ENCODE assay signal across 1 cellular context in genomic region chr6:145963216-145964068, GRCh38.
A peak's percentile ranks its signal among the peaks of the same experiment; 100 is the strongest.
TF ChIP-seq lines count a peak whose summit lies in the region.

No MANE protein-coding gene starts in this region.

TF ChIP-seq in K562, 482 proteins besides CTCF, POLR2A, EP300 and RAD21 (continued from another document and continues in another):
- TF ChIP-seq, protein P1, sequence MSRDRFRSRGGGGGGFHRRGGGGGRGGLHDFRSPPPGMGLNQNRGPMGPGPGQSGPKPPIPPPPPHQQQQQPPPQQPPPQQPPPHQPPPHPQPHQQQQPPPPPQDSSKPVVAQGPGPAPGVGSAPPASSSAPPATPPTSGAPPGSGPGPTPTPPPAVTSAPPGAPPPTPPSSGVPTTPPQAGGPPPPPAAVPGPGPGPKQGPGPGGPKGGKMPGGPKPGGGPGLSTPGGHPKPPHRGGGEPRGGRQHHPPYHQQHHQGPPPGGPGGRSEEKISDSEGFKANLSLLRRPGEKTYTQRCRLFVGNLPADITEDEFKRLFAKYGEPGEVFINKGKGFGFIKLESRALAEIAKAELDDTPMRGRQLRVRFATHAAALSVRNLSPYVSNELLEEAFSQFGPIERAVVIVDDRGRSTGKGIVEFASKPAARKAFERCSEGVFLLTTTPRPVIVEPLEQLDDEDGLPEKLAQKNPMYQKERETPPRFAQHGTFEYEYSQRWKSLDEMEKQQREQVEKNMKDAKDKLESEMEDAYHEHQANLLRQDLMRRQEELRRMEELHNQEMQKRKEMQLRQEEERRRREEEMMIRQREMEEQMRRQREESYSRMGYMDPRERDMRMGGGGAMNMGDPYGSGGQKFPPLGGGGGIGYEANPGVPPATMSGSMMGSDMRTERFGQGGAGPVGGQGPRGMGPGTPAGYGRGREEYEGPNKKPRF (IDR thresholded peaks at IDR 0.05; ENCODE audit: low read depth, low read length) = no peak
- TF ChIP-seq, protein P2, sequence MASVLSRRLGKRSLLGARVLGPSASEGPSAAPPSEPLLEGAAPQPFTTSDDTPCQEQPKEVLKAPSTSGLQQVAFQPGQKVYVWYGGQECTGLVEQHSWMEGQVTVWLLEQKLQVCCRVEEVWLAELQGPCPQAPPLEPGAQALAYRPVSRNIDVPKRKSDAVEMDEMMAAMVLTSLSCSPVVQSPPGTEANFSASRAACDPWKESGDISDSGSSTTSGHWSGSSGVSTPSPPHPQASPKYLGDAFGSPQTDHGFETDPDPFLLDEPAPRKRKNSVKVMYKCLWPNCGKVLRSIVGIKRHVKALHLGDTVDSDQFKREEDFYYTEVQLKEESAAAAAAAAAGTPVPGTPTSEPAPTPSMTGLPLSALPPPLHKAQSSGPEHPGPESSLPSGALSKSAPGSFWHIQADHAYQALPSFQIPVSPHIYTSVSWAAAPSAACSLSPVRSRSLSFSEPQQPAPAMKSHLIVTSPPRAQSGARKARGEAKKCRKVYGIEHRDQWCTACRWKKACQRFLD (CRISPR knock-in tag; IDR thresholded peaks at IDR 0.05) = 0 out of 2 replicates have a peak, but pooled peaks have one; percentile 34
- TF ChIP-seq, protein P3, sequence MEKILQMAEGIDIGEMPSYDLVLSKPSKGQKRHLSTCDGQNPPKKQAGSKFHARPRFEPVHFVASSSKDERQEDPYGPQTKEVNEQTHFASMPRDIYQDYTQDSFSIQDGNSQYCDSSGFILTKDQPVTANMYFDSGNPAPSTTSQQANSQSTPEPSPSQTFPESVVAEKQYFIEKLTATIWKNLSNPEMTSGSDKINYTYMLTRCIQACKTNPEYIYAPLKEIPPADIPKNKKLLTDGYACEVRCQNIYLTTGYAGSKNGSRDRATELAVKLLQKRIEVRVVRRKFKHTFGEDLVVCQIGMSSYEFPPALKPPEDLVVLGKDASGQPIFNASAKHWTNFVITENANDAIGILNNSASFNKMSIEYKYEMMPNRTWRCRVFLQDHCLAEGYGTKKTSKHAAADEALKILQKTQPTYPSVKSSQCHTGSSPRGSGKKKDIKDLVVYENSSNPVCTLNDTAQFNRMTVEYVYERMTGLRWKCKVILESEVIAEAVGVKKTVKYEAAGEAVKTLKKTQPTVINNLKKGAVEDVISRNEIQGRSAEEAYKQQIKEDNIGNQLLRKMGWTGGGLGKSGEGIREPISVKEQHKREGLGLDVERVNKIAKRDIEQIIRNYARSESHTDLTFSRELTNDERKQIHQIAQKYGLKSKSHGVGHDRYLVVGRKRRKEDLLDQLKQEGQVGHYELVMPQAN (IDR thresholded peaks at IDR 0.05; ENCODE audit: borderline replicate concordance) = 0 out of 2 replicates have a peak, but pooled peaks have one; percentile 17
- peak; percentile 37 for TF ChIP-seq KDM5B (IDR thresholded peaks at IDR 0.05; ENCODE audit: insufficient replicate concordance, low read depth, low read length)
- TF ChIP-seq ZNF830 (CRISPR knock-in tag; IDR thresholded peaks at IDR 0.05) = no peak
- peak in 1 of 2 experiments; percentile 23; a peak in 1 of 3 replicates for TF ChIP-seq CBX3 (IDR thresholded peaks at IDR 0.05; ENCODE audit: borderline replicate concordance in 1 of 2, low read length in 2 of 2)
- peak; percentile 39; the same call in 1 of the 2 replicates for TF ChIP-seq GABPB1 (CRISPR knock-in tag; IDR thresholded peaks at IDR 0.05)
- TF ChIP-seq, protein P4, sequence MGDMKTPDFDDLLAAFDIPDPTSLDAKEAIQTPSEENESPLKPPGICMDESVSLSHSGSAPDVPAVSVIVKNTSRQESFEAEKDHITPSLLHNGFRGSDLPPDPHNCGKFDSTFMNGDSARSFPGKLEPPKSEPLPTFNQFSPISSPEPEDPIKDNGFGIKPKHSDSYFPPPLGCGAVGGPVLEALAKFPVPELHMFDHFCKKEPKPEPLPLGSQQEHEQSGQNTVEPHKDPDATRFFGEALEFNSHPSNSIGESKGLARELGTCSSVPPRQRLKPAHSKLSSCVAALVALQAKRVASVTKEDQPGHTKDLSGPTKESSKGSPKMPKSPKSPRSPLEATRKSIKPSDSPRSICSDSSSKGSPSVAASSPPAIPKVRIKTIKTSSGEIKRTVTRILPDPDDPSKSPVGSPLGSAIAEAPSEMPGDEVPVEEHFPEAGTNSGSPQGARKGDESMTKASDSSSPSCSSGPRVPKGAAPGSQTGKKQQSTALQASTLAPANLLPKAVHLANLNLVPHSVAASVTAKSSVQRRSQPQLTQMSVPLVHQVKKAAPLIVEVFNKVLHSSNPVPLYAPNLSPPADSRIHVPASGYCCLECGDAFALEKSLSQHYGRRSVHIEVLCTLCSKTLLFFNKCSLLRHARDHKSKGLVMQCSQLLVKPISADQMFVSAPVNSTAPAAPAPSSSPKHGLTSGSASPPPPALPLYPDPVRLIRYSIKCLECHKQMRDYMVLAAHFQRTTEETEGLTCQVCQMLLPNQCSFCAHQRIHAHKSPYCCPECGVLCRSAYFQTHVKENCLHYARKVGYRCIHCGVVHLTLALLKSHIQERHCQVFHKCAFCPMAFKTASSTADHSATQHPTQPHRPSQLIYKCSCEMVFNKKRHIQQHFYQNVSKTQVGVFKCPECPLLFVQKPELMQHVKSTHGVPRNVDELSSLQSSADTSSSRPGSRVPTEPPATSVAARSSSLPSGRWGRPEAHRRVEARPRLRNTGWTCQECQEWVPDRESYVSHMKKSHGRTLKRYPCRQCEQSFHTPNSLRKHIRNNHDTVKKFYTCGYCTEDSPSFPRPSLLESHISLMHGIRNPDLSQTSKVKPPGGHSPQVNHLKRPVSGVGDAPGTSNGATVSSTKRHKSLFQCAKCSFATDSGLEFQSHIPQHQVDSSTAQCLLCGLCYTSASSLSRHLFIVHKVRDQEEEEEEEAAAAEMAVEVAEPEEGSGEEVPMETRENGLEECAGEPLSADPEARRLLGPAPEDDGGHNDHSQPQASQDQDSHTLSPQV (IDR thresholded peaks at IDR 0.05) = peak; percentile 22; the same call in 1 of the 2 replicates
- peak in 1 of 2 experiments; percentile 41; a peak in 1 of 4 replicates for TF ChIP-seq TEAD1 (CRISPR knock-in tag; IDR thresholded peaks at IDR 0.05)
- no peak for TF ChIP-seq SMARCA5 (IDR thresholded peaks at IDR 0.05)
- peak; percentile 73 for TF ChIP-seq L3MBTL2 (IDR thresholded peaks at IDR 0.05)
- no peak for TF ChIP-seq PHTF2 (CRISPR knock-in tag; IDR thresholded peaks at IDR 0.05)
- peak; percentile 27 to 83 for TF ChIP-seq E2F6 (IDR thresholded peaks at IDR 0.05; ENCODE audit: borderline replicate concordance in 1 of 2, extremely low read depth in 1 of 2, insufficient read depth in 1 of 2, insufficient read length in 1 of 2, low read depth in 1 of 2, low read length in 1 of 2, poor library complexity in 1 of 2, severe bottlenecking in 1 of 2)
- TF ChIP-seq, protein P5, sequence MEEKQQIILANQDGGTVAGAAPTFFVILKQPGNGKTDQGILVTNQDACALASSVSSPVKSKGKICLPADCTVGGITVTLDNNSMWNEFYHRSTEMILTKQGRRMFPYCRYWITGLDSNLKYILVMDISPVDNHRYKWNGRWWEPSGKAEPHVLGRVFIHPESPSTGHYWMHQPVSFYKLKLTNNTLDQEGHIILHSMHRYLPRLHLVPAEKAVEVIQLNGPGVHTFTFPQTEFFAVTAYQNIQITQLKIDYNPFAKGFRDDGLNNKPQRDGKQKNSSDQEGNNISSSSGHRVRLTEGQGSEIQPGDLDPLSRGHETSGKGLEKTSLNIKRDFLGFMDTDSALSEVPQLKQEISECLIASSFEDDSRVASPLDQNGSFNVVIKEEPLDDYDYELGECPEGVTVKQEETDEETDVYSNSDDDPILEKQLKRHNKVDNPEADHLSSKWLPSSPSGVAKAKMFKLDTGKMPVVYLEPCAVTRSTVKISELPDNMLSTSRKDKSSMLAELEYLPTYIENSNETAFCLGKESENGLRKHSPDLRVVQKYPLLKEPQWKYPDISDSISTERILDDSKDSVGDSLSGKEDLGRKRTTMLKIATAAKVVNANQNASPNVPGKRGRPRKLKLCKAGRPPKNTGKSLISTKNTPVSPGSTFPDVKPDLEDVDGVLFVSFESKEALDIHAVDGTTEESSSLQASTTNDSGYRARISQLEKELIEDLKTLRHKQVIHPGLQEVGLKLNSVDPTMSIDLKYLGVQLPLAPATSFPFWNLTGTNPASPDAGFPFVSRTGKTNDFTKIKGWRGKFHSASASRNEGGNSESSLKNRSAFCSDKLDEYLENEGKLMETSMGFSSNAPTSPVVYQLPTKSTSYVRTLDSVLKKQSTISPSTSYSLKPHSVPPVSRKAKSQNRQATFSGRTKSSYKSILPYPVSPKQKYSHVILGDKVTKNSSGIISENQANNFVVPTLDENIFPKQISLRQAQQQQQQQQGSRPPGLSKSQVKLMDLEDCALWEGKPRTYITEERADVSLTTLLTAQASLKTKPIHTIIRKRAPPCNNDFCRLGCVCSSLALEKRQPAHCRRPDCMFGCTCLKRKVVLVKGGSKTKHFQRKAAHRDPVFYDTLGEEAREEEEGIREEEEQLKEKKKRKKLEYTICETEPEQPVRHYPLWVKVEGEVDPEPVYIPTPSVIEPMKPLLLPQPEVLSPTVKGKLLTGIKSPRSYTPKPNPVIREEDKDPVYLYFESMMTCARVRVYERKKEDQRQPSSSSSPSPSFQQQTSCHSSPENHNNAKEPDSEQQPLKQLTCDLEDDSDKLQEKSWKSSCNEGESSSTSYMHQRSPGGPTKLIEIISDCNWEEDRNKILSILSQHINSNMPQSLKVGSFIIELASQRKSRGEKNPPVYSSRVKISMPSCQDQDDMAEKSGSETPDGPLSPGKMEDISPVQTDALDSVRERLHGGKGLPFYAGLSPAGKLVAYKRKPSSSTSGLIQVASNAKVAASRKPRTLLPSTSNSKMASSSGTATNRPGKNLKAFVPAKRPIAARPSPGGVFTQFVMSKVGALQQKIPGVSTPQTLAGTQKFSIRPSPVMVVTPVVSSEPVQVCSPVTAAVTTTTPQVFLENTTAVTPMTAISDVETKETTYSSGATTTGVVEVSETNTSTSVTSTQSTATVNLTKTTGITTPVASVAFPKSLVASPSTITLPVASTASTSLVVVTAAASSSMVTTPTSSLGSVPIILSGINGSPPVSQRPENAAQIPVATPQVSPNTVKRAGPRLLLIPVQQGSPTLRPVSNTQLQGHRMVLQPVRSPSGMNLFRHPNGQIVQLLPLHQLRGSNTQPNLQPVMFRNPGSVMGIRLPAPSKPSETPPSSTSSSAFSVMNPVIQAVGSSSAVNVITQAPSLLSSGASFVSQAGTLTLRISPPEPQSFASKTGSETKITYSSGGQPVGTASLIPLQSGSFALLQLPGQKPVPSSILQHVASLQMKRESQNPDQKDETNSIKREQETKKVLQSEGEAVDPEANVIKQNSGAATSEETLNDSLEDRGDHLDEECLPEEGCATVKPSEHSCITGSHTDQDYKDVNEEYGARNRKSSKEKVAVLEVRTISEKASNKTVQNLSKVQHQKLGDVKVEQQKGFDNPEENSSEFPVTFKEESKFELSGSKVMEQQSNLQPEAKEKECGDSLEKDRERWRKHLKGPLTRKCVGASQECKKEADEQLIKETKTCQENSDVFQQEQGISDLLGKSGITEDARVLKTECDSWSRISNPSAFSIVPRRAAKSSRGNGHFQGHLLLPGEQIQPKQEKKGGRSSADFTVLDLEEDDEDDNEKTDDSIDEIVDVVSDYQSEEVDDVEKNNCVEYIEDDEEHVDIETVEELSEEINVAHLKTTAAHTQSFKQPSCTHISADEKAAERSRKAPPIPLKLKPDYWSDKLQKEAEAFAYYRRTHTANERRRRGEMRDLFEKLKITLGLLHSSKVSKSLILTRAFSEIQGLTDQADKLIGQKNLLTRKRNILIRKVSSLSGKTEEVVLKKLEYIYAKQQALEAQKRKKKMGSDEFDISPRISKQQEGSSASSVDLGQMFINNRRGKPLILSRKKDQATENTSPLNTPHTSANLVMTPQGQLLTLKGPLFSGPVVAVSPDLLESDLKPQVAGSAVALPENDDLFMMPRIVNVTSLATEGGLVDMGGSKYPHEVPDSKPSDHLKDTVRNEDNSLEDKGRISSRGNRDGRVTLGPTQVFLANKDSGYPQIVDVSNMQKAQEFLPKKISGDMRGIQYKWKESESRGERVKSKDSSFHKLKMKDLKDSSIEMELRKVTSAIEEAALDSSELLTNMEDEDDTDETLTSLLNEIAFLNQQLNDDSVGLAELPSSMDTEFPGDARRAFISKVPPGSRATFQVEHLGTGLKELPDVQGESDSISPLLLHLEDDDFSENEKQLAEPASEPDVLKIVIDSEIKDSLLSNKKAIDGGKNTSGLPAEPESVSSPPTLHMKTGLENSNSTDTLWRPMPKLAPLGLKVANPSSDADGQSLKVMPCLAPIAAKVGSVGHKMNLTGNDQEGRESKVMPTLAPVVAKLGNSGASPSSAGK (IDR thresholded peaks at IDR 0.05) = peak; percentile 64
- no peak for TF ChIP-seq ZNF445 (CRISPR knock-in tag; IDR thresholded peaks at IDR 0.05; ENCODE audit: low read depth)
- TF ChIP-seq HMGN3 (IDR thresholded peaks at IDR 0.05; ENCODE audit: borderline replicate concordance, extremely low read depth, insufficient read length, low read depth, low read length) = peak; percentile 20
- peak; percentile 5; the same call in 1 of the 2 replicates for TF ChIP-seq HDAC2 (IDR thresholded peaks at IDR 0.05)
- no peak for TF ChIP-seq TRIM24 (IDR thresholded peaks at IDR 0.05)
- TF ChIP-seq SIN3A (IDR thresholded peaks at IDR 0.05; ENCODE audit: borderline replicate concordance in 2 of 2, control insufficient read depth in 1 of 2, low read depth in 2 of 2, low read length in 2 of 2) = 0 out of 4 replicates have a peak, but pooled peaks of 1 of the 2 experiments have one; percentile 9
- peak; percentile 40; the same call in 1 of the 2 replicates for TF ChIP-seq TOE1 (IDR thresholded peaks at IDR 0.05; ENCODE audit: borderline replicate concordance)
- no peak for TF ChIP-seq TOE1 (CRISPR knock-in tag; IDR thresholded peaks at IDR 0.05; ENCODE audit: borderline replicate concordance, low read depth)
- TF ChIP-seq ETV5 (CRISPR knock-in tag; IDR thresholded peaks at IDR 0.05; ENCODE audit: low read depth) = 0 out of 2 replicates have a peak, but pooled peaks have one; percentile 36
- peak; percentile 84 for TF ChIP-seq ZFX (CRISPR knock-in tag; IDR thresholded peaks at IDR 0.05)
